Comparison of ENCODE assay signal across 30 cellular contexts in the genomic region with DNA sequence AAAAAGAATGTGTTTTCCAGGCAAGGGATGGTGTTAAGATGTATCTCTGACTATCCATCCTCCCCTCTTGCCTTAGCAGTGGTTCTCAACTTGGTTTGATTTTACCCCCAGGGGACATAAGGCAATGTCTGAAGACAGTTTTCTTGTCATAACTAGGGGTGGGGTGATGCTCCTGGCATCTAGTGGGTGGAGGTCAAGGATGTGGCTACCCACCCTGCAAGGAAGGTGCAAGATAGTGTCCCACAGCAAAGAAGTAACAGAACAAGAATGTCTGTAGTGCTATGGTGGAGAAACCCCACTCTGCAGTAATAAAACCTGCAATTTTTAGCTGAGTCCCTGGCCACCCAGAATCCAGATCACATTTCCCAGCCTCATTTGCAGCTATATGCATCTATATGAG.
"Had no signal": no experiment of that assay in that cellular context is flagged by ENCODE, and none has a peak within 500 bp of the region (broad histone marks: within the 10 kb centered on the region; RNA-seq: fewer than 3 reads in every experiment).

No MANE protein-coding gene starts in this region.

- H3K27ac Mint-ChIP-seq: activated CD4-positive, alpha-beta T cell treated with anti-CD3 and anti-CD28 coated beads, Interleukin-2, amount 10 ng/mL, durations not matched to agents 7 days and 5 days; activated naive CD4-positive, alpha-beta T cell treated with anti-CD3 and anti-CD28 coated beads, Interleukin-2, amount 10 ng/mL, durations not matched to agents 7 days and 5 days; activated naive CD4-positive, alpha-beta T cell treated with anti-CD3 and anti-CD28 coated beads, Interleukin-2, amount 50 U/mL, for 72 hours; activated T-cell treated with anti-CD3 and anti-CD28 coated beads, Interleukin-2, amount 50 U/mL, for 24 hours; activated T-cell treated with anti-CD3 and anti-CD28 coated beads, Interleukin-2, amount 50 U/mL, for 72 hours; brain; endodermal cell; T-helper 17 cell; T-helper 2 cell treated with Interferon-gamma antibody and Interleukin-4, amounts not matched to agents 5 μg/mL and 100 μg/mL, for 36 hours had no signal

- H3K36me3 Mint-ChIP-seq: activated naive CD4-positive, alpha-beta T cell treated with anti-CD3 and anti-CD28 coated beads, Interleukin-2, amount 10 ng/mL, durations not matched to agents 7 days and 5 days; activated naive CD4-positive, alpha-beta T cell treated with anti-CD3 and anti-CD28 coated beads, Interleukin-2, amount 50 U/mL, for 72 hours; brain had no signal

- DNase-seq: activated CD4-positive, alpha-beta T cell treated with anti-CD3 and anti-CD28 coated beads for 4 hours; activated CD4-positive, alpha-beta T cell treated with anti-CD3 and anti-CD28 coated beads, Interleukin-2, amount 10 ng/mL, durations not matched to agents 7 days and 5 days; activated CD4-positive, alpha-beta T cell treated with anti-CD3 and anti-CD28 coated beads, Interleukin-2, amount 50 U/mL, for 4 hours; activated CD4-positive, CD25-positive, alpha-beta regulatory T cell; activated CD4-positive, CD25-positive, alpha-beta regulatory T cell treated with anti-CD3 and anti-CD28 coated beads, Interleukin-2, amount 50 U/mL, for 72 hours; activated CD8-positive, alpha-beta memory T cell treated with anti-CD3 and anti-CD28 coated beads for 24 hours; activated CD8-positive, alpha-beta memory T cell treated with anti-CD3 and anti-CD28 coated beads, Interleukin-2, amount 50 U/mL, for 4 hours; activated gamma-delta T cell; activated naive CD4-positive, alpha-beta T cell; activated naive CD4-positive, alpha-beta T cell treated with anti-CD3 and anti-CD28 coated beads, Interleukin-2, amount 10 ng/mL, durations not matched to agents 7 days and 5 days; activated T-cell treated with anti-CD3 and anti-CD28 coated beads for 4 hours; activated T-cell treated with anti-CD3 and anti-CD28 coated beads, Interleukin-2, amount 50 U/mL, for 24 hours; activated T-cell treated with anti-CD3 and anti-CD28 coated beads, Interleukin-2, amount 50 U/mL, for 72 hours; adrenal gland; amygdala; aorta; central memory CD4-positive, alpha-beta T cell; cerebellar nuclear complex; colonic mucosa; effector CD8-positive, alpha-beta T cell; endodermal cell; foreskin fibroblast; head of caudate nucleus; T-helper 1 cell; T-helper 17 cell; T1000 had no signal

- H3K4me1 Mint-ChIP-seq: endodermal cell, T-helper 17 cell had no signal

- H3K4me3 Mint-ChIP-seq: activated CD4-positive, alpha-beta T cell treated with anti-CD3 and anti-CD28 coated beads, Interleukin-2, amount 10 ng/mL, durations not matched to agents 7 days and 5 days; activated naive CD4-positive, alpha-beta T cell treated with anti-CD3 and anti-CD28 coated beads, Interleukin-2, amount 10 ng/mL, durations not matched to agents 7 days and 5 days; activated T-cell treated with anti-CD3 and anti-CD28 coated beads, Interleukin-2, amount 50 U/mL, for 24 hours; activated T-cell treated with anti-CD3 and anti-CD28 coated beads, Interleukin-2, amount 50 U/mL, for 72 hours; brain; endodermal cell; T-helper 17 cell; T-helper 2 cell treated with Interferon-gamma antibody and Interleukin-4, amounts not matched to agents 5 μg/mL and 100 μg/mL, for 36 hours had no signal

- H3K27me3 Mint-ChIP-seq: activated CD4-positive, alpha-beta T cell treated with anti-CD3 and anti-CD28 coated beads, Interleukin-2, amount 10 ng/mL, durations not matched to agents 7 days and 5 days; activated naive CD4-positive, alpha-beta T cell treated with anti-CD3 and anti-CD28 coated beads, Interleukin-2, amount 10 ng/mL, durations not matched to agents 7 days and 5 days; T-helper 17 cell had no signal

- ATAC-seq: activated naive CD4-positive, alpha-beta T cell treated with anti-CD3 and anti-CD28 coated beads, Interleukin-2, amount 50 U/mL, for 72 hours; activated T-cell treated with anti-CD3 and anti-CD28 coated beads, Interleukin-2, amount 50 U/mL, for 72 hours; esophagus mucosa; T-helper 17 cell had no signal

- H3K9me3 Mint-ChIP-seq: activated CD4-positive, alpha-beta T cell treated with anti-CD3 and anti-CD28 coated beads, Interleukin-2, amount 10 ng/mL, durations not matched to agents 7 days and 5 days; activated naive CD4-positive, alpha-beta T cell treated with anti-CD3 and anti-CD28 coated beads, Interleukin-2, amount 50 U/mL, for 72 hours had no signal
